In genomic region chr21:44939532-44940115, GRCh38 we compare ENCODE assay signal across 8 cellular contexts. TPM values are rescaled to one million over a fixed set of nuclear protein-coding genes. Genes with fewer than 3 reads are reported as not detected.
A peak's percentile ranks its signal among the peaks of the same experiment; 100 is the strongest.
DNase-seq lines count a peak whose midpoint lies in the region; ATAC-seq and TF ChIP-seq lines count a peak whose summit lies in the region.

TSS of gene SLX9 (plus strand) at chr21:44940029. CDS start at chr21:44940058, 29 bp downstream.

- ATAC-seq in heart left ventricle, result peak; percentile 58 to 92 (median 87)

- H3K27me3 Mint-ChIP-seq in progenitor cell of endocrine pancreas, result peaks cover 3% of the 10 kb centered on the region

- peak within 1 kb of the TSS; percentile 83 for H3K4me3 Mint-ChIP-seq in progenitor cell of endocrine pancreas (ENCODE audit: low read depth)

- peaks cover 20% of the 10 kb centered on the region for H3K4me1 ChIP-seq in adipocyte (ENCODE audit: control insufficient read depth, insufficient read depth, low read length)
- H3K4me1 ChIP-seq in heart left ventricle, result peaks cover 0 to 37% (median 29%) of the 10 kb centered on the region in 12 donors

- TF ChIP-seq CTCF in NB4 (IDR thresholded peaks at IDR 0.05; ENCODE audit: low read depth, low read length) (no peak), heart left ventricle (IDR thresholded peaks at IDR 0.05) (no peak), progenitor cell of endocrine pancreas (IDR thresholded peaks at IDR 0.05; ENCODE audit: unreplicated experiment) (peak; percentile 10)

- H3K27me3 ChIP-seq in adipocyte (replicated peaks; ENCODE audit: control insufficient read depth, insufficient read depth, low read length), result no peaks in the 10 kb centered on the region
- H3K27me3 ChIP-seq in heart left ventricle, result peaks cover 0 to 5% (median 0%) of the 10 kb centered on the region in 9 donors

- intact Hi-C loops in heart left ventricle (cut with DNase I), result loop anchor here in 5 of 10 donors (5.0 to 10.0 kb wide), 7 partner anchors 65 to 495 kb away; partner anchors contain the start of genes SUMO3 (in 2 of the 5), POFUT2 (in 1 of the 5), PTTG1IP (in 1 of the 5) and UBE2G2 (in 1 of the 5)

- DNase-seq in ELR (ENCODE audit: low read depth) (peak; percentile 83), HCEC 1CT (peak; percentile 78), NB4 (ENCODE audit: low read depth) (peak; percentile 88), T-helper 1 cell (peak; percentile 52 to 85 (median 67)), adipocyte (ENCODE audit: low read depth) (peak; percentile 90), heart left ventricle (peak; percentile 72 to 90 (median 83)), progenitor cell of endocrine pancreas (ENCODE audit: low spot score, unreplicated experiment) (peak; percentile 71), ureter (ENCODE audit: low spot score) (peak; percentile 78)

- peaks cover 20% of the 10 kb centered on the region for H3K4me1 Mint-ChIP-seq in progenitor cell of endocrine pancreas (ENCODE audit: low read depth)

- 2 to 15% (median 7%) methylated on average over 15 to 69 of the region's 69 CpGs for WGBS in heart left ventricle, 4 donors

- H3K9me3 ChIP-seq in adipocyte (ENCODE audit: control insufficient read depth, low read length), result no peaks in the 10 kb centered on the region
- no peaks in the 10 kb centered on the region for H3K9me3 ChIP-seq in heart left ventricle

- no peaks in the 10 kb centered on the region for H3K9me3 Mint-ChIP-seq in progenitor cell of endocrine pancreas (ENCODE audit: low read depth)

- peak within 1 kb of the TSS; percentile 9 to 88 (median 78) for H3K27ac ChIP-seq in heart left ventricle

- H3K4me3 ChIP-seq in NB4 (ENCODE audit: low read depth, low read length) (peak within 1 kb of the TSS; percentile 91), adipocyte (ENCODE audit: low read length) (peak within 1 kb of the TSS; percentile 99), heart left ventricle (peak within 1 kb of the TSS; percentile 74 to 99 (median 82))

- H3K9ac ChIP-seq in adipocyte (ENCODE audit: low read length), result peak within 1 kb of the TSS; percentile 95

- H3K27ac Mint-ChIP-seq in progenitor cell of endocrine pancreas, result peak within 1 kb of the TSS; percentile 93

- no peaks in the 10 kb centered on the region for H3K36me3 Mint-ChIP-seq in progenitor cell of endocrine pancreas (ENCODE audit: insufficient read depth)

- H3K36me3 ChIP-seq in adipocyte (ENCODE audit: control insufficient read depth, insufficient read depth, low read length, severe bottlenecking) (peaks cover 12% of the 10 kb centered on the region), heart left ventricle (peaks cover 0 to 16% (median 12%) of the 10 kb centered on the region in 9 donors)

- peak; percentile 69 for TF ChIP-seq POLR2A in NB4 (IDR thresholded peaks at IDR 0.05; ENCODE audit: extremely low read depth, insufficient read length)
- peak in 1 of 2 donors; percentile 70 for TF ChIP-seq POLR2A in heart left ventricle (IDR thresholded peaks at IDR 0.05)

RNA-seq across cellular contexts. Expression of gene SLX9, which starts in this region (rescaled TPM):
- total RNA-seq in heart left ventricle (10 to 100 TPM; 38.5 to 53.1 (median 47.1) TPM), progenitor cell of endocrine pancreas (33.1 and 36.0 TPM in 2 replicates), ureter (32.4 TPM)
- polyA plus RNA-seq in heart left ventricle, result 10 to 100 TPM; 63.8 to 77.8 TPM

Comparison
In these comparisons a context has a peak if more than half of its experiments do, and no peak if none do; other contexts are left out.
1. Peak in every context shown above with its lines: DNase-seq, ATAC-seq, H3K4me3 ChIP-seq and H3K27ac ChIP-seq.